In genomic region chr16:8960788-8961109, GRCh38 we compare ENCODE assay signal across 7 cellular contexts. TPM values are rescaled to one million over a fixed set of nuclear protein-coding genes. Genes with fewer than 3 reads are reported as not detected.
DNase-seq lines count a peak whose midpoint lies in the region; ATAC-seq and TF ChIP-seq lines count a peak whose summit lies in the region.

No MANE protein-coding gene starts in this region.

- H3K4me3 ChIP-seq in HCT116 (replicated peaks in 1 of 2; ENCODE audit: low read depth in 1 of 2, low read length in 2 of 2) (no peak overlapping the region), fibroblast of pulmonary artery (replicated peaks; ENCODE audit: low read depth, low read length) (peak overlapping the region; percentile 13), skeletal muscle tissue (ENCODE audit: low read length in 3 of 3) (peak overlapping the region in 2 of 3 donors; percentile 13 to 51)

- H3K4me1 ChIP-seq in HCT116 (ENCODE audit: control insufficient read depth in 1 of 2, insufficient read depth in 2 of 2, low read length in 2 of 2): peaks cover 27 to 67% of the 10 kb centered on the region in 2 experiments; a peak in 3 of 4 replicates
- peaks cover 62 to 67% (median 64%) of the 10 kb centered on the region in 3 donors for H3K4me1 ChIP-seq in skeletal muscle tissue (ENCODE audit: control insufficient read depth in 3 of 3, insufficient read depth in 3 of 3, low read length in 3 of 3)

- no peaks in the 10 kb centered on the region for H3K27me3 ChIP-seq in HCT116 (ENCODE audit: insufficient read depth, low read length)
- H3K27me3 ChIP-seq in skeletal muscle tissue (ENCODE audit: control insufficient read depth in 3 of 3, insufficient read depth in 3 of 3, low read length in 3 of 3): no peaks in the 10 kb centered on the region

- CTCF ChIA-PET in HCT116 (lab: Charles Lee) (no interaction called here), T-cell (lab: Charles Lee) (interaction anchor here (0.5 to 1.9 kb wide), 6 partner anchors 24 to 395 kb away, joined by 3 to 7 read pairs (median 5); no protein-coding TSS in a partner anchor)

- TF ChIP-seq CTCF in HCT116 (IDR thresholded peaks at IDR 0.05 in 2 of 3, conservative IDR thresholded peaks at IDR 0.05 in 1 of 3; ENCODE audit: borderline replicate concordance in 1 of 3, insufficient read depth in 1 of 3, low read depth in 2 of 3, low read length in 2 of 3): no peak
- no peak for TF ChIP-seq CTCF in fibroblast of pulmonary artery (IDR thresholded peaks at IDR 0.05; ENCODE audit: low read length, missing control alignments)

- peak overlapping the region; percentile 91 to 92 for H3K27ac Mint-ChIP-seq in T-cell

- POLR2A ChIA-PET in HCT116 (lab: Charles Lee) (no interaction called here), T-cell (lab: Charles Lee) (interaction anchor here in 1 of 2 donors (0.7 kb wide), 1 partner anchor 131 kb away, joined by 5 read pairs; the partner anchor contains the start of gene HAPSTR1)

- TF ChIP-seq RAD21 in HCT116 (IDR thresholded peaks at IDR 0.05; ENCODE audit: low read depth): no peak

- peaks cover 67 to 71% (median 68%) of the 10 kb centered on the region in 3 donors for H3K4me1 Mint-ChIP-seq in T-cell

- DNase-seq in HCT116 (ENCODE audit: low read depth, low spot score) (no peak), T-cell (no peak), fibroblast of pulmonary artery (ENCODE audit: low read depth) (no peak), NCI-H146 (lab: John Stamatoyannopoulos, UW) (no peak)
- DNase-seq in stimulated activated CD4-positive, alpha-beta T cell treated with anti-CD3 and anti-CD28 coated beads, Interleukin-2, amount 100 ng/mL, for 48 hours: no peak

- RAD21 ChIA-PET in HCT116 (lab: Charles Lee; ENCODE audit: low non-redundant PET in 1 of 2, low total read pairs in 2 of 2, uncharacterized antibody in 2 of 2, unreplicated experiment in 2 of 2): no interaction called here

- H3K9me3 ChIP-seq in HCT116 (ENCODE audit: control insufficient read depth in 1 of 2, insufficient read depth in 1 of 2, low read depth in 1 of 2, low read length in 2 of 2) (no peaks in the 10 kb centered on the region), skeletal muscle tissue (ENCODE audit: control insufficient read depth in 3 of 3, low read length in 3 of 3) (no peaks in the 10 kb centered on the region)

- peaks cover 5% of the 10 kb centered on the region for H3K36me3 Mint-ChIP-seq in T-cell

- no peak for TF ChIP-seq POLR2A in HCT116 (IDR thresholded peaks at IDR 0.05; ENCODE audit: borderline replicate concordance, extremely low read depth, insufficient read depth, insufficient read length)

- intact Hi-C loops in HCT116 (cut with micrococcal nuclease): no loop called here

- peaks cover 73% of the 10 kb centered on the region for H3K79me2 ChIP-seq in HCT116 (ENCODE audit: insufficient read depth, low read length)

- no peak for ATAC-seq in HCT116
- ATAC-seq in T-cell (replicated peaks in 1 of 4): no peak
- no peak for ATAC-seq in HG03159 (IDR thresholded peaks at IDR 0.05; ENCODE audit: unreplicated experiment)

- no TSS peak for BruUV-seq in HCT116 (replicated peaks; lab: Mats Ljungman, UMichigan)

- H3K4me3 Mint-ChIP-seq in T-cell: peak overlapping the region; percentile 95 to 96 (median 95)

- H3K9ac ChIP-seq in HCT116 (ENCODE audit: low read length) (0 out of 2 replicates have a peak overlapping the region, but pooled peaks have one; percentile 7), skeletal muscle tissue (ENCODE audit: low read depth in 1 of 3, low read length in 3 of 3) (peak overlapping the region in 2 of 3 donors; percentile 20 to 63)

- no peaks in the 10 kb centered on the region for H3K27me3 Mint-ChIP-seq in T-cell

- H3K9me2 ChIP-seq in HCT116 (ENCODE audit: insufficient read depth): no peaks in the 10 kb centered on the region

- no peaks in the 10 kb centered on the region for H3K9me3 Mint-ChIP-seq in T-cell

- peaks cover 56% of the 10 kb centered on the region; the same call in 1 of the 2 replicates for H4K20me1 ChIP-seq in HCT116 (ENCODE audit: insufficient read depth)

- H2AFZ ChIP-seq in HCT116 (ENCODE audit: low read depth, low read length, poor library complexity, severe bottlenecking): no peak overlapping the region

- H3K27ac ChIP-seq in HCT116 (ENCODE audit: low read depth, low read length): no peak overlapping the region
- H3K27ac ChIP-seq in skeletal muscle tissue (ENCODE audit: low read depth, low read length): no peak overlapping the region

- H3K36me3 ChIP-seq in HCT116 (ENCODE audit: control insufficient read depth in 1 of 2, insufficient read depth in 2 of 2, low read length in 2 of 2) (no peaks in the 10 kb centered on the region), skeletal muscle tissue (ENCODE audit: control insufficient read depth in 3 of 3, insufficient read depth in 3 of 3, low read length in 3 of 3) (no peaks in the 10 kb centered on the region)

- H3K4me2 ChIP-seq in HCT116 (ENCODE audit: low read length): peak overlapping the region; percentile 99; the same call in 1 of the 2 replicates

TF ChIP-seq in HCT116, 20 proteins besides CTCF, POLR2A, EP300 and RAD21:
- TF ChIP-seq YY1 (IDR thresholded peaks at IDR 0.05; ENCODE audit: extremely low read depth, insufficient replicate concordance, low read depth, low read length) (no peak), ZNF274 (IDR thresholded peaks at IDR 0.05; ENCODE audit: low read depth, low read length) (no peak), POLR2AphosphoS5 (IDR thresholded peaks at IDR 0.05; ENCODE audit: low read depth, low read length) (no peak), JUND (IDR thresholded peaks at IDR 0.05) (no peak), ZFX (IDR thresholded peaks at IDR 0.05) (no peak), MAX (IDR thresholded peaks at IDR 0.05) (no peak), SP1 (IDR thresholded peaks at IDR 0.05; ENCODE audit: low read depth) (no peak), CBX3 (IDR thresholded peaks at IDR 0.05; ENCODE audit: low read depth) (no peak), EZH2phosphoT487 (IDR thresholded peaks at IDR 0.05; ENCODE audit: borderline replicate concordance) (no peak), REST (IDR thresholded peaks at IDR 0.05; ENCODE audit: low read depth) (no peak), TCF7L2 (IDR thresholded peaks at IDR 0.05; ENCODE audit: borderline replicate concordance, extremely low read depth, insufficient read depth, insufficient read length) (no peak), ATF3 (IDR thresholded peaks at IDR 0.05) (no peak), CEBPB (IDR thresholded peaks at IDR 0.05; ENCODE audit: low read depth) (no peak)
- TF ChIP-seq, protein P1, sequence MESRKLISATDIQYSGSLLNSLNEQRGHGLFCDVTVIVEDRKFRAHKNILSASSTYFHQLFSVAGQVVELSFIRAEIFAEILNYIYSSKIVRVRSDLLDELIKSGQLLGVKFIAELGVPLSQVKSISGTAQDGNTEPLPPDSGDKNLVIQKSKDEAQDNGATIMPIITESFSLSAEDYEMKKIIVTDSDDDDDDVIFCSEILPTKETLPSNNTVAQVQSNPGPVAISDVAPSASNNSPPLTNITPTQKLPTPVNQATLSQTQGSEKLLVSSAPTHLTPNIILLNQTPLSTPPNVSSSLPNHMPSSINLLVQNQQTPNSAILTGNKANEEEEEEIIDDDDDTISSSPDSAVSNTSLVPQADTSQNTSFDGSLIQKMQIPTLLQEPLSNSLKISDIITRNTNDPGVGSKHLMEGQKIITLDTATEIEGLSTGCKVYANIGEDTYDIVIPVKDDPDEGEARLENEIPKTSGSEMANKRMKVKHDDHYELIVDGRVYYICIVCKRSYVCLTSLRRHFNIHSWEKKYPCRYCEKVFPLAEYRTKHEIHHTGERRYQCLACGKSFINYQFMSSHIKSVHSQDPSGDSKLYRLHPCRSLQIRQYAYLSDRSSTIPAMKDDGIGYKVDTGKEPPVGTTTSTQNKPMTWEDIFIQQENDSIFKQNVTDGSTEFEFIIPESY (IDR thresholded peaks at IDR 0.05; ENCODE audit: extremely low read depth, insufficient replicate concordance, low read length): no peak

RNA-seq across cellular contexts. Expression of gene USP7, which starts 3.0 kb away (rescaled TPM):
- total RNA-seq in HCT116 (2021; ENCODE audit: unreplicated experiment) (154 TPM), T-cell (100 to 1,000 TPM; 159 to 261 (median 169) TPM), skeletal muscle tissue (57.9 TPM)
- 76.4 and 77.8 TPM in 2 replicates for polyA plus RNA-seq in HCT116 (2012)

Comparison
In these comparisons a context has a peak if more than half of its experiments do, and no peak if none do; other contexts are left out.
1. H3K4me3 ChIP-seq: peak in fibroblast of pulmonary artery (single experiment) and skeletal muscle tissue (2 of 3); none in HCT116 (0 of 2).